In the genomic region with DNA sequence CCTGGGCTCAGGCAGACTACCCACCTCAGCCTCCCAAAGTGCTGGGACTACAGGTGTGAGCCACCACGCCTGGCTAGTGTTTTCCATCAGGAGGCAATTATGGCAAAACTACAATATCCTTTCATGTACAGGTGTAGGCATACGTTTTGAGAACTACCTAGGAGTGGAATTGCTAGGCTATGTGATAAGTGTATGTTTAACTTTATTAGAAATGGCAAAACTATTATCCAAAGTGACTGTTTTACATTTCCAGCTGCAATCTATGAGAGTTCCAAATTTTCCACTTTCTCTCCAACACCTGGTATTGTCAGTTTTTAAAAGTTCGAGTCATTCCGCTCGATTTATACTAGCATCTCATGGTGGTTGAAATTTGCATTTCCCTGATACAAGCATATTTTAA, we compare ENCODE assay signal across 7 cellular contexts.
"Had no signal": no experiment of that assay in that cellular context is flagged by ENCODE, and none has a peak within 500 bp of the region (broad histone marks: within the 10 kb centered on the region; RNA-seq: fewer than 3 reads in every experiment).

No MANE protein-coding gene starts in this region.

- ATAC-seq: HepG2, K562 had no signal

- H3K27ac ChIP-seq: HL-60, KMS-11 had no signal

- DNase-seq: IMR-90, KBM-7, KG1 had no signal

- H3K4me3 ChIP-seq: K562 had no signal
